Comparison of ENCODE assay signal across 15 cellular contexts in genomic region chr14:36655571-36655962, GRCh38. TPM values are rescaled to one million over a fixed set of nuclear protein-coding genes. Genes with fewer than 3 reads are reported as not detected.
DNase-seq lines count a peak whose midpoint lies in the region; ATAC-seq and TF ChIP-seq lines count a peak whose summit lies in the region.
"Had no signal": no experiment of that assay in that cellular context is flagged by ENCODE, and none has a peak within 500 bp of the region (broad histone marks: within the 10 kb centered on the region; RNA-seq: fewer than 3 reads in every experiment).

No MANE protein-coding gene starts in this region.

- TF ChIP-seq EP300 in ovary (IDR thresholded peaks at IDR 0.05): no peak

- H3K4me3 ChIP-seq in Jurkat, Clone E6-1 (ENCODE audit: low read length): peak overlapping the region; percentile 39
- H3K4me3 ChIP-seq in hepatocyte: no peak overlapping the region
- H3K4me3 ChIP-seq in psoas muscle: peak overlapping the region; percentile 60
- no peak overlapping the region for H3K4me3 ChIP-seq in ovary
- H3K4me3 ChIP-seq: left lung had no signal

- POLR2A ChIA-PET in activated CD4-positive, alpha-beta T cell treated with anti-CD3 and anti-CD28 coated beads, Interleukin-2, amount 10 ng/mL, durations not matched to agents 7 days and 5 days (lab: Charles Lee): no interaction called here

- peak overlapping the region; percentile 32 for H3K4me3 Mint-ChIP-seq in activated CD4-positive, alpha-beta T cell treated with anti-CD3 and anti-CD28 coated beads, Interleukin-2, amount 10 ng/mL, durations not matched to agents 7 days and 5 days

- 17% methylated on average over 11 of the region's 11 CpGs for WGBS in hepatocyte (ENCODE audit: low lambda C conversion rate, missing lambda C conversion rate)
- 10 to 13% (median 11%) methylated on average over 11 of the region's 11 CpGs for WGBS in psoas muscle, 3 donors
- WGBS in ovary, 3 donors: 7 to 10% (median 8%) methylated on average over 11 of the region's 11 CpGs

- intact Hi-C loops in psoas muscle (cut with DNase I): loop anchor here in 1 of 2 donors (10.0 kb wide), 1 partner anchor 151 kb away; no protein-coding TSS in a partner anchor
- intact Hi-C loops in ovary (cut with DNase I): no loop called here

- H3K36me3 ChIP-seq in hepatocyte (replicated peaks; ENCODE audit: insufficient read depth, low read depth) (no peaks in the 10 kb centered on the region), psoas muscle (ENCODE audit: insufficient read depth in 1 of 2, low read depth in 1 of 2) (no peaks in the 10 kb centered on the region), ovary (no peaks in the 10 kb centered on the region)
- H3K36me3 ChIP-seq: ascending aorta, left lung had no signal

- H3K9me3 ChIP-seq in hepatocyte (ENCODE audit: low read depth): no peaks in the 10 kb centered on the region
- H3K9me3 ChIP-seq in psoas muscle: no peaks in the 10 kb centered on the region
- peaks cover 0 to 7% of the 10 kb centered on the region in 2 donors for H3K9me3 ChIP-seq in ovary
- H3K9me3 ChIP-seq: ascending aorta, left lung had no signal

- peaks cover 16% of the 10 kb centered on the region for H3K4me1 ChIP-seq in hepatocyte (ENCODE audit: insufficient read depth)
- H3K4me1 ChIP-seq in psoas muscle: no peaks in the 10 kb centered on the region
- peaks cover 2% of the 10 kb centered on the region for H3K4me1 ChIP-seq in ovary (ENCODE audit: insufficient read depth)

- TF ChIP-seq CTCF in hepatocyte (IDR thresholded peaks at IDR 0.05; ENCODE audit: poor library complexity) (no peak), psoas muscle (IDR thresholded peaks at IDR 0.05) (no peak), ovary (IDR thresholded peaks at IDR 0.05) (no peak)

- H4K20me1 ChIP-seq in hepatocyte (ENCODE audit: insufficient read depth, poor library complexity, severe bottlenecking): no peaks in the 10 kb centered on the region

- no peak overlapping the region for H2AFZ ChIP-seq in hepatocyte

- peaks cover 93% of the 10 kb centered on the region for H3K27me3 Mint-ChIP-seq in activated CD4-positive, alpha-beta T cell treated with anti-CD3 and anti-CD28 coated beads, Interleukin-2, amount 10 ng/mL, durations not matched to agents 7 days and 5 days

- H3K9me3 Mint-ChIP-seq in activated CD4-positive, alpha-beta T cell treated with anti-CD3 and anti-CD28 coated beads, Interleukin-2, amount 10 ng/mL, durations not matched to agents 7 days and 5 days: peaks cover 6% of the 10 kb centered on the region

- H3K4me1 Mint-ChIP-seq in activated CD4-positive, alpha-beta T cell treated with anti-CD3 and anti-CD28 coated beads, Interleukin-2, amount 10 ng/mL, durations not matched to agents 7 days and 5 days: peaks cover 8% of the 10 kb centered on the region

- H3K27ac ChIP-seq in hepatocyte (no peak overlapping the region), psoas muscle (no peak overlapping the region), ovary (no peak overlapping the region)
- H3K27ac ChIP-seq: ascending aorta, left lung had no signal

- CTCF ChIA-PET in activated CD4-positive, alpha-beta T cell treated with anti-CD3 and anti-CD28 coated beads, Interleukin-2, amount 10 ng/mL, durations not matched to agents 7 days and 5 days (lab: Charles Lee): interaction anchor here (1.4 kb wide), 1 partner anchor 134 kb away, joined by 4 read pairs; no protein-coding TSS in a partner anchor

- H3K79me2 ChIP-seq in hepatocyte: no peaks in the 10 kb centered on the region

- H3K4me2 ChIP-seq in hepatocyte: peak overlapping the region; percentile 77

- DNase-seq in activated CD4-positive, alpha-beta T cell treated with anti-CD3 and anti-CD28 coated beads, Interleukin-2, amount 10 ng/mL, durations not matched to agents 7 days and 5 days: no peak
- DNase-seq in activated CD4-positive, alpha-beta T cell treated with anti-CD3 and anti-CD28 coated beads for 4 hours: no peak
- no peak for DNase-seq in Jurkat, Clone E6-1 (ENCODE audit: low read depth, low spot score)
- no peak for DNase-seq in hepatocyte (ENCODE audit: low spot score)
- DNase-seq in psoas muscle: no peak
- no peak for DNase-seq in GOT3 (lab: John Stamatoyannopoulos, UW)
- DNase-seq in ovary: no peak
- DNase-seq in A172 (ENCODE audit: low spot score): no peak
- DNase-seq: activated gamma-delta T cell, COR-L47, EL, NCI-H146 had no signal

- TF ChIP-seq POLR2A in ovary (IDR thresholded peaks at IDR 0.05): no peak

- ATAC-seq in psoas muscle: no peak

- H3K9me2 ChIP-seq in hepatocyte (replicated peaks; ENCODE audit: insufficient read depth): no peaks in the 10 kb centered on the region

- H3K27ac Mint-ChIP-seq in activated CD4-positive, alpha-beta T cell treated with anti-CD3 and anti-CD28 coated beads, Interleukin-2, amount 10 ng/mL, durations not matched to agents 7 days and 5 days: peak overlapping the region; percentile 27

- H3K36me3 Mint-ChIP-seq in activated CD4-positive, alpha-beta T cell treated with anti-CD3 and anti-CD28 coated beads, Interleukin-2, amount 10 ng/mL, durations not matched to agents 7 days and 5 days (ENCODE audit: low read depth): peaks cover 8% of the 10 kb centered on the region

- peaks cover 100% of the 10 kb centered on the region for H3K27me3 ChIP-seq in hepatocyte
- peaks cover 5 to 100% (median 48%) of the 10 kb centered on the region in 3 donors for H3K27me3 ChIP-seq in psoas muscle (ENCODE audit: insufficient read depth in 3 of 3, low read length in 2 of 3)
- peaks cover 5% of the 10 kb centered on the region for H3K27me3 ChIP-seq in ovary

RNA-seq across cellular contexts. Expression of gene PAX9, which starts 6.1 kb away (rescaled TPM):
- total RNA-seq in activated CD4-positive, alpha-beta T cell treated with anti-CD3 and anti-CD28 coated beads, Interleukin-2, amount 10 ng/mL, durations not matched to agents 7 days and 5 days: not detected
- polyA plus RNA-seq in Jurkat, Clone E6-1 (2012; ENCODE audit: insufficient read depth, insufficient read length): 7.7 TPM
- 0.53 TPM in 1 of 2 replicates, not detected in the other for total RNA-seq in hepatocyte
- polyA plus RNA-seq in hepatocyte: 0.24 and 0.36 TPM in 2 replicates
- 1 to 10 TPM in 1 of 4 donors, under 1 TPM in 3; 0.24 to 1.4 (median 0.56) TPM for total RNA-seq in psoas muscle
- polyA plus RNA-seq in psoas muscle: under 1 TPM; 0.13 to 0.49 (median 0.47) TPM
- total RNA-seq in ovary: not detected
- polyA plus RNA-seq in ovary: under 1 TPM; 0.03 to 0.04 TPM
- not detected in 2 replicates for total RNA-seq in A172 (2014; rRNA removed; shearing (Covaris generic))
- total RNA-seq: ascending aorta, pulmonary artery endothelial cell had no signal

Comparison
In these comparisons a context has a peak if more than half of its experiments do, and no peak if none do; other contexts are left out.
1. H3K4me3 ChIP-seq: peak in Jurkat, Clone E6-1 (single experiment) and psoas muscle (single experiment); none in hepatocyte (single experiment) and ovary (single experiment).